ENCODE assay signal across 8 cellular contexts in genomic region chr20:3276400-3277015, GRCh38. TPM values are rescaled to one million over a fixed set of nuclear protein-coding genes. Genes with fewer than 3 reads are reported as not detected.
DNase-seq lines count a peak whose midpoint lies in the region; ATAC-seq and TF ChIP-seq lines count a peak whose summit lies in the region.

No MANE protein-coding gene starts in this region.

- POLR2A ChIA-PET in SK-N-SH (lab: Yijun Ruan, JAX): interaction anchor here (0.7 kb wide), 1 partner anchor 10 kb away, joined by 3 read pairs; no protein-coding TSS in a partner anchor

- H3K9me3 ChIP-seq in SK-N-SH: no peaks in the 10 kb centered on the region
- H3K9me3 ChIP-seq in transverse colon: no peaks in the 10 kb centered on the region

- intact Hi-C loops in transverse colon (cut with DNase I; ENCODE audit: low total_unique reads): no loop called here

- H3K4me3 ChIP-seq in SK-N-SH (ENCODE audit: low read depth in 2 of 2, low read length in 1 of 2) (no peak overlapping the region), transverse colon (no peak overlapping the region)

- no peak for TF ChIP-seq POLR2A in transverse colon (IDR thresholded peaks at IDR 0.05)

- H3K4me1 ChIP-seq in SK-N-SH (ENCODE audit: control insufficient read depth in 1 of 2, insufficient read depth in 2 of 2, low read depth in 1 of 2, low read length in 1 of 2): peaks cover 0 to 1% of the 10 kb centered on the region in 2 experiments; a peak in 1 of 4 replicates
- H3K4me1 ChIP-seq in transverse colon: no peaks in the 10 kb centered on the region

- no peaks in the 10 kb centered on the region for H3F3A ChIP-seq in SK-N-SH (replicated peaks; ENCODE audit: insufficient read depth)

- no peak for TF ChIP-seq EP300 in SK-N-SH (IDR thresholded peaks at IDR 0.05; ENCODE audit: borderline replicate concordance in 1 of 2, low read depth in 1 of 2, low read length in 1 of 2)
- no peak for TF ChIP-seq EP300 in transverse colon (IDR thresholded peaks at IDR 0.05; ENCODE audit: low read depth)

- DNase-seq in CMK (ENCODE audit: low read depth): peak; percentile 20
- peak; percentile 49 for DNase-seq in HT1080 (ENCODE audit: low read depth)
- no peak for DNase-seq in SK-N-SH
- peak; percentile 25 for DNase-seq in inferior parietal cortex (ENCODE audit: extremely low spot score)
- DNase-seq in effector CD8-positive, alpha-beta T cell (lab: John Stamatoyannopoulos, UW): no peak
- no peak for DNase-seq in transverse colon
- DNase-seq in activated gamma-delta T cell treated with Interleukin-2 at 50 U/mL for 16 hours: no peak

- H3K79me2 ChIP-seq in SK-N-SH (ENCODE audit: insufficient read depth): no peaks in the 10 kb centered on the region

- in situ Hi-C loops in transverse colon (cut with MboI; ENCODE audit: low pct_ligation_motif_present in 1 of 4, low pct_unique_long_range_greater_than_20kb in 1 of 4, low sequenced_read_pairs in 3 of 4): no loop called here

- CTCF ChIA-PET in SK-N-SH (lab: Yijun Ruan, JAX): interaction anchor here (0.6 to 5.3 kb wide), 8 partner anchors 9 to 61 kb away, joined by 3 to 28 read pairs (median 5); no protein-coding TSS in a partner anchor

- H3K27ac ChIP-seq in SK-N-SH (ENCODE audit: low read depth in 2 of 2, low read length in 1 of 2): no peak overlapping the region
- H3K27ac ChIP-seq in transverse colon: no peak overlapping the region

- no peaks in the 10 kb centered on the region for H3K27me3 ChIP-seq in SK-N-SH (ENCODE audit: insufficient read depth)
- no peaks in the 10 kb centered on the region for H3K27me3 ChIP-seq in transverse colon

- no peak overlapping the region for H3K9ac ChIP-seq in SK-N-SH

- WGBS in SK-N-SH (ENCODE audit: low lambda C conversion rate): 45% methylated on average over 1 of the region's 1 CpG
- 35 to 80% methylated on average over 1 of the region's 1 CpG for WGBS in transverse colon (ENCODE audit: low coverage in 1 of 2), 2 donors

- H3K36me3 ChIP-seq in SK-N-SH (replicated peaks in 1 of 2; ENCODE audit: control insufficient read depth in 1 of 2, insufficient read depth in 2 of 2, low read length in 1 of 2) (peaks cover 52 to 54% of the 10 kb centered on the region in 2 experiments), transverse colon (peaks cover 0 to 17% (median 0%) of the 10 kb centered on the region in 4 donors)

- no peak overlapping the region for H2AFZ ChIP-seq in SK-N-SH (ENCODE audit: low read depth)

- no peaks in the 10 kb centered on the region for H3K9me2 ChIP-seq in SK-N-SH

- no peak overlapping the region for H3K4me2 ChIP-seq in SK-N-SH

- no peaks in the 10 kb centered on the region for H4K20me1 ChIP-seq in SK-N-SH (ENCODE audit: insufficient read depth)

- ATAC-seq in GM19455 (IDR thresholded peaks at IDR 0.05; ENCODE audit: unreplicated experiment): no peak

- peak; percentile 44 for TF ChIP-seq RAD21 in SK-N-SH (IDR thresholded peaks at IDR 0.05; ENCODE audit: low read length)

- TF ChIP-seq CTCF in SK-N-SH (IDR thresholded peaks at IDR 0.05) (peak; percentile 28), transverse colon (IDR thresholded peaks at IDR 0.05) (peak in 2 of 5 experiments; percentile 20 to 31)

TF ChIP-seq in SK-N-SH, 30 proteins besides CTCF, POLR2A, EP300 and RAD21:
- TF ChIP-seq IRF3 (IDR thresholded peaks at IDR 0.05; ENCODE audit: low read depth, low read length): no peak

RNA-seq across cellular contexts. Expression of gene SLC4A11, which starts 37.5 kb away (rescaled TPM):
- total RNA-seq in HT1080 (2014; rRNA removed; shearing (Covaris generic)): 1.1 and 1.7 TPM in 2 replicates
- 1.7 and 2.1 TPM in 2 replicates for polyA plus RNA-seq in HT1080 (2015; cell fraction: cytosol; rRNA removed)
- 11.1 and 11.8 TPM in 2 replicates for polyA plus RNA-seq in HT1080 (2015; cell fraction: nucleus; rRNA removed)
- polyA plus RNA-seq in SK-N-SH (2012; rRNA removed): 1.6 and 2.7 TPM in 2 replicates
- polyA plus RNA-seq in SK-N-SH (2012; cell fraction: cytosol; rRNA removed): 0.73 and 0.77 TPM in 2 replicates
- 15.9 and 26.8 TPM in 2 replicates for polyA plus RNA-seq in SK-N-SH (2012; cell fraction: nucleus; rRNA removed)
- total RNA-seq in transverse colon: 1 to 10 TPM in 1 of 4 donors, under 1 TPM in 3; 0.20 to 1.4 (median 0.69) TPM

Comparison
In these comparisons a context has a peak if more than half of its experiments do, and no peak if none do; other contexts are left out.
1. DNase-seq: peak in CMK (single experiment), HT1080 (single experiment) and inferior parietal cortex (single experiment); none in SK-N-SH (single experiment), effector CD8-positive, alpha-beta T cell (single experiment), transverse colon (single experiment) and activated gamma-delta T cell treated with Interleukin-2 at 50 U/mL for 16 hours (single experiment).